ENCODE assay signal across 8 cellular contexts in the genomic region with DNA sequence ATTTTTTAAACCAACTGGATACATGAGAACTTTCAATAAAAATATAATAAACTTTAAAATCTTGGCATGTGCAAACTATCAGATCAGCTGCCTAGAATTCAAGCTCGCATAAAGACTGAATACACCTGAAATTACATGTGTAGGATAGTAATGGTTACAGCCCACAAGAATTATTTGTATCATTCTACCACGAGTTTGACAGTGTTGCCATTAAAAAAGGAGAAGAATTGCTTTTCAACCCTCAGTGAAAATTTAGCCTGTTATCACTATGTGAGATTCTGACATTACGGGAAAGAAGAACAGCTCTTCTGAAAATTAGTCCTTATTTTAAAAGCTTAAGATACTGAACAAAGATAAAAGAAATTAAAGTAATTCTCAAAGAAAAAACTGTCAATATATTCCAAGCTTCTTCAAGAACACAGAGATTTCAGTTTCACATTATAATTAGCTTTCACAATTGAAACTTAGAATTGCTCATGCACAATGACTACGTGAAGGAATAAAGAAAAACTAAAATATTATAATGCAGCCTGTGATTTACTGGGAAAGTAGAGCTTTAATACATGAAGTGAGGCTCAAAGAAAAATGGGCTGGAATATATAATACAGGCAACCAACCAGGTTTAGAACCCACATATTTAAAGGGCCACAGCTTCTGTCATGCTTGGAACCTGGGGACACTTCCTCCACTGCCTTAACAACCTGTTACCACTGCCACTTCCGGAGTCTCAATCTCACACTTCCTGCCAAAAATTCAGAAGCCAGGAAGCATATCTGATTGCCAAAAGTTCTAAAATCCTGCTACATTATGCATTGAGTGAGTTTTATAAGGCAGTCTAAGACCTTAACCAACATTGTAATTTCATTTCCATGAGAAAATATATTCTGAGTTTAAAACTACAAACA. TPM values are rescaled to one million over a fixed set of nuclear protein-coding genes. Genes with fewer than 3 reads are reported as not detected.
DNase-seq lines count a peak whose midpoint lies in the region; ATAC-seq and TF ChIP-seq lines count a peak whose summit lies in the region.

No MANE protein-coding gene starts in this region.

- H3K27me3 Mint-ChIP-seq in immature natural killer cell (ENCODE audit: low read depth in 3 of 3) = peaks cover 0 to 2% (median 1%) of the 10 kb centered on the region in 3 donors

- H3K9me3 ChIP-seq in HEK293 (ENCODE audit: control insufficient read depth, insufficient read depth, low read depth, low read length) (no peaks in the 10 kb centered on the region), tibial artery (no peaks in the 10 kb centered on the region)

- peak overlapping the region; percentile 67 to 92 (median 86) for H3K27ac Mint-ChIP-seq in immature natural killer cell

- H3K4me3 ChIP-seq in HEK293 (ENCODE audit: low read depth, low read length) (no peak overlapping the region), tibial artery (no peak overlapping the region)

- CTCF ChIA-PET in HEK293 (lab: Yijun Ruan, JAX) = interaction anchor here (0.6 to 0.8 kb wide), 2 partner anchors 58 to 143 kb away, joined by 3 to 4 read pairs; no protein-coding TSS in a partner anchor

- no peaks in the 10 kb centered on the region for H3K9me3 Mint-ChIP-seq in immature natural killer cell

- no peaks in the 10 kb centered on the region for H3K4me1 ChIP-seq in HEK293 (ENCODE audit: control insufficient read depth, insufficient read depth, low read length)
- peaks cover 0 to 3% (median 0%) of the 10 kb centered on the region in 4 donors for H3K4me1 ChIP-seq in tibial artery

- H3K36me3 ChIP-seq in HEK293 (ENCODE audit: control insufficient read depth in 2 of 2, insufficient read depth in 1 of 2, low read length in 2 of 2) (no peaks in the 10 kb centered on the region), tibial artery (no peaks in the 10 kb centered on the region)

- H3K27me3 ChIP-seq in tibial artery = no peaks in the 10 kb centered on the region

- TF ChIP-seq CTCF in HEK293 (tag by site-specific recombination; IDR thresholded peaks at IDR 0.05) = no peak
- TF ChIP-seq CTCF in tibial artery (IDR thresholded peaks at IDR 0.05) = no peak

- H3K36me3 Mint-ChIP-seq in immature natural killer cell = peaks cover 0 to 4% (median 0%) of the 10 kb centered on the region in 3 donors

- POLR2A ChIA-PET in HEK293 (lab: Yijun Ruan, JAX) = interaction anchor here (1.6 kb wide), 1 partner anchor 23 kb away, joined by 5 read pairs; a partner anchor contains a TSS

- ATAC-seq in GM18868 (IDR thresholded peaks at IDR 0.05; ENCODE audit: unreplicated experiment) = peak; percentile 95

- H3K4me3 Mint-ChIP-seq in immature natural killer cell = peak overlapping the region; percentile 58 to 81 (median 76)

- H3K4me1 Mint-ChIP-seq in immature natural killer cell = peaks cover 25 to 36% of the 10 kb centered on the region in 2 donors

- intact Hi-C loops in tibial artery (cut with DNase I; ENCODE audit: low total_unique reads) = no loop called here

- H3K27ac ChIP-seq in HEK293 (ENCODE audit: extremely low read depth, low read depth, low read length) = no peak overlapping the region
- no peak overlapping the region for H3K27ac ChIP-seq in tibial artery

- peak; percentile 41 for DNase-seq in NAMALWA (ENCODE audit: low spot score)
- DNase-seq in immature natural killer cell = peak; percentile 37 to 45 (median 43)
- no peak for DNase-seq in NK-92 (lab: John Stamatoyannopoulos, UW; ENCODE audit: unreplicated experiment)
- DNase-seq in mesenteric fat pad (ENCODE audit: low spot score) = no peak
- no peak for DNase-seq in COR-L47 (lab: John Stamatoyannopoulos, UW)
- no peak for DNase-seq in tibial artery

TF ChIP-seq in HEK293, 187 proteins besides CTCF, POLR2A, EP300 and RAD21:
- TF ChIP-seq HOXC10 (CRISPR knock-in tag; IDR thresholded peaks at IDR 0.05) (no peak), ZNF433 (tag by site-specific recombination; IDR thresholded peaks at IDR 0.05; ENCODE audit: low read depth) (no peak), SCRT2 (tag by site-specific recombination; IDR thresholded peaks at IDR 0.05) (0 out of 2 replicates have a peak, but pooled peaks have one; percentile 13), ZNF341 (tag by site-specific recombination; IDR thresholded peaks at IDR 0.05; ENCODE audit: low read depth) (no peak), ZNF16 (tag by site-specific recombination; IDR thresholded peaks at IDR 0.05; ENCODE audit: low read depth) (no peak), GLI2 (tag by site-specific recombination; IDR thresholded peaks at IDR 0.05; ENCODE audit: borderline replicate concordance, low read depth) (no peak)
- TF ChIP-seq, protein P1, sequence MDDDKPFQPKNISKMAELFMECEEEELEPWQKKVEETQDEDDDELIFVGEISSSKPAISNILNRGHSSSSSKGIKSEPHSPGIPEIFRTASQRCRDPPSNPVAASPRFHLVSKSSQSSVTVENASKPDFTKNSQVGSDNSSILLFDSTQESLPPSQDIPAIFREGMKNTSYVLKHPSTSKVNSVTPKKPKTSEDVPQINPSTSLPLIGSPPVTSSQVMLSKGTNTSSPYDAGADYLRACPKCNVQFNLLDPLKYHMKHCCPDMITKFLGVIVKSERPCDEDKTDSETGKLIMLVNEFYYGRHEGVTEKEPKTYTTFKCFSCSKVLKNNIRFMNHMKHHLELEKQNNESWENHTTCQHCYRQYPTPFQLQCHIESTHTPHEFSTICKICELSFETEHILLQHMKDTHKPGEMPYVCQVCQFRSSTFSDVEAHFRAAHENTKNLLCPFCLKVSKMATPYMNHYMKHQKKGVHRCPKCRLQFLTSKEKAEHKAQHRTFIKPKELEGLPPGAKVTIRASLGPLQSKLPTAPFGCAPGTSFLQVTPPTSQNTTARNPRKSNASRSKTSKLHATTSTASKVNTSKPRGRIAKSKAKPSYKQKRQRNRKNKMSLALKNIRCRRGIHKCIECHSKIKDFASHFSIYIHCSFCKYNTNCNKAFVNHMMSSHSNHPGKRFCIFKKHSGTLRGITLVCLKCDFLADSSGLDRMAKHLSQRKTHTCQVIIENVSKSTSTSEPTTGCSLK (tag by site-specific recombination; IDR thresholded peaks at IDR 0.05) = no peak

RNA-seq across cellular contexts. Expression of a gene that starts 23.2 kb away (rescaled TPM):
- 10 to 100 TPM; 15.8 to 18.2 (median 16.7) TPM for polyA plus RNA-seq in immature natural killer cell
- total RNA-seq in mesenteric fat pad = 8.7 TPM

Comparison
In these comparisons a context has a peak if more than half of its experiments do, and no peak if none do; other contexts are left out.
1. DNase-seq: peak in NAMALWA (single experiment) and immature natural killer cell (3 of 3); none in NK-92 (single experiment), mesenteric fat pad (single experiment), COR-L47 (single experiment) and tibial artery (0 of 2).